Comparison of ENCODE assay signal across 19 cellular contexts in genomic region chr7:46239856-46240255, GRCh38.
A peak's percentile ranks its signal among the peaks of the same experiment; 100 is the strongest.
DNase-seq lines count a peak whose midpoint lies in the region; ATAC-seq and TF ChIP-seq lines count a peak whose summit lies in the region.
"Had no signal": no experiment of that assay in that cellular context is flagged by ENCODE, and none has a peak within 500 bp of the region (broad histone marks: within the 10 kb centered on the region; RNA-seq: fewer than 3 reads in every experiment).

No MANE protein-coding gene starts in this region.

- no peaks in the 10 kb centered on the region for H3K9me3 ChIP-seq in smooth muscle cell (replicated peaks; ENCODE audit: low read depth)
- peaks cover 0 to 6% of the 10 kb centered on the region in 2 donors for H3K9me3 ChIP-seq in left lung
- H3K9me3 ChIP-seq: BLaER1, Caco-2 had no signal

- no peak overlapping the region for H3K4me3 ChIP-seq in smooth muscle cell
- H3K4me3 ChIP-seq in left lung: no peak overlapping the region
- H3K4me3 ChIP-seq: BLaER1, GM23248 had no signal

- WGBS in smooth muscle cell (ENCODE audit: low lambda C conversion rate): 87% methylated on average over 5 of the region's 5 CpGs

- no peaks in the 10 kb centered on the region for H3K79me2 ChIP-seq in smooth muscle cell (ENCODE audit: low read depth)

- no peaks in the 10 kb centered on the region for H3K36me3 ChIP-seq in smooth muscle cell (ENCODE audit: low read depth)
- no peaks in the 10 kb centered on the region for H3K36me3 ChIP-seq in left lung
- H3K36me3 ChIP-seq: BLaER1 had no signal

- ATAC-seq in GM21381 (IDR thresholded peaks at IDR 0.05; ENCODE audit: unreplicated experiment) (no peak), left lung (no peak)
- ATAC-seq: CD8-positive, alpha-beta T cell had no signal

- H3K4me2 ChIP-seq in smooth muscle cell: no peak overlapping the region
- H3K4me2 ChIP-seq: BLaER1 had no signal

- no peak for TF ChIP-seq CTCF in HFFc6 (IDR thresholded peaks at IDR 0.05)
- TF ChIP-seq CTCF in smooth muscle cell (IDR thresholded peaks at IDR 0.05; ENCODE audit: borderline replicate concordance, insufficient read depth, poor library complexity, severe bottlenecking): no peak
- no peak for TF ChIP-seq CTCF in left lung (IDR thresholded peaks at IDR 0.05)

- no peak overlapping the region for H3K27ac Mint-ChIP-seq in HFFc6
- H3K27ac Mint-ChIP-seq: B cell; CD4-positive, CD25-positive, alpha-beta regulatory T cell; CD8-positive, alpha-beta T cell; H9 had no signal

- H3K27ac ChIP-seq in smooth muscle cell (ENCODE audit: low read depth): no peak overlapping the region
- H3K27ac ChIP-seq in left lung: no peak overlapping the region
- H3K27ac ChIP-seq: BLaER1, C4-2B, GM23248 had no signal

- H3K27me3 ChIP-seq in smooth muscle cell (ENCODE audit: low read depth): no peaks in the 10 kb centered on the region
- no peaks in the 10 kb centered on the region for H3K27me3 ChIP-seq in left lung
- H3K27me3 ChIP-seq: BLaER1 had no signal

- H2AFZ ChIP-seq in smooth muscle cell (ENCODE audit: low read depth): no peak overlapping the region
- H2AFZ ChIP-seq: GM23248 had no signal

- no peaks in the 10 kb centered on the region; the same call in 1 of the 2 replicates for H3K27me3 Mint-ChIP-seq in HFFc6 (ENCODE audit: insufficient read depth)
- H3K27me3 Mint-ChIP-seq: B cell; CD4-positive, CD25-positive, alpha-beta regulatory T cell had no signal

- intact Hi-C loops in left lung (cut with DNase I): no loop called here

- no peak overlapping the region for H3K9ac ChIP-seq in smooth muscle cell (ENCODE audit: low read depth)
- H3K9ac ChIP-seq: BLaER1, GM23248 had no signal

- peak; percentile 41 for DNase-seq in ELR (ENCODE audit: low read depth)
- peak; percentile 11 for DNase-seq in HFFc6
- peak; percentile 60 for DNase-seq in M059J (ENCODE audit: low read depth)
- DNase-seq in smooth muscle cell (lab: John Stamatoyannopoulos, UW; ENCODE audit: unreplicated experiment): no peak
- no peak for DNase-seq in left lung
- DNase-seq in stimulated activated CD8-positive, alpha-beta memory T cell treated with anti-CD3 and anti-CD28 coated beads, Interleukin-4, amount 100 ng/mL, for 48 hours: no peak
- DNase-seq: Caco-2; CD4-positive, CD25-positive, alpha-beta regulatory T cell; CD8-positive, alpha-beta T cell; DMS153; DND-41; EL; GF-D8; GM23248; H9 had no signal

- no peaks in the 10 kb centered on the region for H3K4me1 ChIP-seq in smooth muscle cell (ENCODE audit: low read depth)
- H3K4me1 ChIP-seq in left lung: no peaks in the 10 kb centered on the region
- H3K4me1 ChIP-seq: BLaER1, Caco-2 had no signal

- no peaks in the 10 kb centered on the region for H4K20me1 ChIP-seq in smooth muscle cell (ENCODE audit: low read depth)
- H4K20me1 ChIP-seq: BLaER1 had no signal

- H3K36me3 Mint-ChIP-seq in HFFc6 (ENCODE audit: low read depth): peaks cover 9% of the 10 kb centered on the region; the same call in 1 of the 2 replicates
- H3K36me3 Mint-ChIP-seq: CD4-positive, CD25-positive, alpha-beta regulatory T cell; CD8-positive, alpha-beta T cell had no signal

- no peak overlapping the region for H3K4me3 Mint-ChIP-seq in HFFc6
- H3K4me3 Mint-ChIP-seq: B cell; CD4-positive, CD25-positive, alpha-beta regulatory T cell; CD8-positive, alpha-beta T cell; H9 had no signal

- H3K4me1 Mint-ChIP-seq in HFFc6 (ENCODE audit: low read depth): peaks cover 11% of the 10 kb centered on the region
- H3K4me1 Mint-ChIP-seq: B cell; CD4-positive, CD25-positive, alpha-beta regulatory T cell; H9 had no signal

- no peaks in the 10 kb centered on the region for H3K9me3 Mint-ChIP-seq in HFFc6
- H3K9me3 Mint-ChIP-seq: CD8-positive, alpha-beta T cell had no signal

- no peaks in the 10 kb centered on the region for H3F3A ChIP-seq in smooth muscle cell (ENCODE audit: low read depth)

Comparison
In these comparisons a context has a peak if more than half of its experiments do, and no peak if none do; other contexts are left out.
1. DNase-seq: peak in ELR (single experiment), HFFc6 (single experiment) and M059J (single experiment); none in smooth muscle cell (single experiment), left lung (0 of 2) and stimulated activated CD8-positive, alpha-beta memory T cell treated with anti-CD3 and anti-CD28 coated beads, Interleukin-4, amount 100 ng/mL, for 48 hours (single experiment).